8 cellular contexts compared by ENCODE assay signal in the genomic region with DNA sequence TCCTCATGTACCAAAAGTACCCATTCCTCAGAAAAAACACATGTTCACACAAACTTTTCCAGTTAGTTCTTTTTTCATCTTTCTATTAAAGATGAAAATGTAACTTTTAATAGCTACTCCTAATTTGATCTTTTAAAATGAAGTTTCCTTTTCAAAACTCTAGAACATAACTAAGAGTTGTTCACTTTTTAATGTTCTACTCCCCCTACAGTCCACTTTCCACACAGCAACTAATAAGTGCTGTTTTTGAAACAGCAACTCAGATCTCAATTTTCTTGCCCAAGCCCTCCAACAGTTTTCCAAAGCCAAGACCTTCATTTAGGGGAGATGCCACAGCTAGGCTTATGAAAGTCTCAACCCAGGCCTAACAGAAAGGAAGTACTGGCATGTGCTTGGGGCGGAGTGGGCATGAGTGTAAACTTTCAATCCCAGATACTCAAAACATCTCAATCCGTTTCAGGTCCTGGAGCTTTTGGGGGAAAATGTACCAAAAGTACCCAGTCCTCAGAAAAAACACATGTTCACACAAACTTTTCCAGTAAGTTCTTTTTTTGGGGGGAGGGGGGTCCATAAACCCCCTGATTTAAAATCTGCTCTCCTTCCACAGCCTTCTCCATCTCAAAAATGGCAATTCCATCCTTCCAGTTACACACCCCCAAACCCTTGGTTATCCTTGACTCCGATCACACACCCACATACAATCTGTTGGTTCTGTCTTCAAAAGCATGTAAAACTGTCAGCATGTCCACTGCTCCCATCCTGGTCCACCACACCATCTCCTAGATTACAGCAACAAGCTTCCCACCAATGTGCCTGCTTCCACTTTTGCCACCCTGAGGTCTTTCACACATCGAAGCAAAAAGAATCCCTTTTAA. TPM values are rescaled to one million over a fixed set of nuclear protein-coding genes. Genes with fewer than 3 reads are reported as not detected.
DNase-seq lines count a peak whose midpoint lies in the region; ATAC-seq and TF ChIP-seq lines count a peak whose summit lies in the region.

No MANE protein-coding gene starts in this region.

- peaks cover 22% of the 10 kb centered on the region for H3K36me3 ChIP-seq in BLaER1
- peaks cover 0 to 11% of the 10 kb centered on the region in 2 donors for H3K36me3 ChIP-seq in vagina

- in situ Hi-C loops in astrocyte of the spinal cord (cut with HindIII; ENCODE audit: low sequenced_read_pairs): no loop called here

- intact Hi-C loops in vagina (cut with DNase I): loop anchor here (5.0 to 10.0 kb wide), 2 partner anchors 131 to 773 kb away; a partner anchor contains a TSS

- no peak for TF ChIP-seq POLR2A in vagina (IDR thresholded peaks at IDR 0.05)

- H3K9ac ChIP-seq in BLaER1: peak overlapping the region; percentile 92

- H3K27ac ChIP-seq in BLaER1 (no peak overlapping the region), vagina (no peak overlapping the region)

- H3K4me2 ChIP-seq in BLaER1: peak overlapping the region; percentile 92

- H3K4me3 ChIP-seq in BLaER1: peak overlapping the region; percentile 87
- H3K4me3 ChIP-seq in astrocyte of the spinal cord (ENCODE audit: low read depth, low read length): no peak overlapping the region
- H3K4me3 ChIP-seq in vagina: no peak overlapping the region

- H3K27me3 ChIP-seq in BLaER1 (no peaks in the 10 kb centered on the region), vagina (no peaks in the 10 kb centered on the region)

- H3K4me1 ChIP-seq in BLaER1: peaks cover 47% of the 10 kb centered on the region
- peaks cover 46% of the 10 kb centered on the region for H3K4me1 ChIP-seq in vagina

- peaks cover 67% of the 10 kb centered on the region for H4K20me1 ChIP-seq in BLaER1

- peak; percentile 56; the same call in 2 of the 3 replicates for TF ChIP-seq CTCF in GM12872 (IDR thresholded peaks at IDR 0.05; ENCODE audit: insufficient read depth, low read depth, low read length)
- peak; percentile 72 for TF ChIP-seq CTCF in astrocyte of the spinal cord (IDR thresholded peaks at IDR 0.05; ENCODE audit: low read depth, low read length)
- peak in 2 of 3 experiments; percentile 29 to 41 for TF ChIP-seq CTCF in vagina (IDR thresholded peaks at IDR 0.05)

- ATAC-seq in HG02884 (IDR thresholded peaks at IDR 0.05; ENCODE audit: unreplicated experiment): no peak

- H3K9me3 ChIP-seq in BLaER1: no peaks in the 10 kb centered on the region
- no peaks in the 10 kb centered on the region for H3K9me3 ChIP-seq in vagina

- DNase-seq in NCI-H748 (lab: John Stamatoyannopoulos, UW; ENCODE audit: unreplicated experiment) (peak; percentile 59), astrocyte of the spinal cord (ENCODE audit: low read depth, low spot score) (peak; percentile 61), kidney tubule cell (ENCODE audit: low spot score) (peak; percentile 52), vagina (ENCODE audit: extremely low spot score in 2 of 2) (no peak), islet precursor cell (no peak)

RNA-seq across cellular contexts. Expression of a gene that starts 2.0 kb away (rescaled TPM):
- 180 TPM for total RNA-seq in vagina

RNA-seq across cellular contexts. Expression of a gene that starts 10.2 kb away (rescaled TPM):
- 5.6 TPM for total RNA-seq in vagina

Comparison
In these comparisons a context has a peak if more than half of its experiments do, and no peak if none do; other contexts are left out.
1. DNase-seq: peak in NCI-H748 (single experiment), astrocyte of the spinal cord (single experiment) and kidney tubule cell (single experiment); none in vagina (0 of 2) and islet precursor cell (single experiment).
2. Peak in every context shown above with its lines, with median percentiles within 50 percentile points of each other: CTCF ChIP-seq.